Comparison of ENCODE assay signal across 12 cellular contexts in the genomic region with DNA sequence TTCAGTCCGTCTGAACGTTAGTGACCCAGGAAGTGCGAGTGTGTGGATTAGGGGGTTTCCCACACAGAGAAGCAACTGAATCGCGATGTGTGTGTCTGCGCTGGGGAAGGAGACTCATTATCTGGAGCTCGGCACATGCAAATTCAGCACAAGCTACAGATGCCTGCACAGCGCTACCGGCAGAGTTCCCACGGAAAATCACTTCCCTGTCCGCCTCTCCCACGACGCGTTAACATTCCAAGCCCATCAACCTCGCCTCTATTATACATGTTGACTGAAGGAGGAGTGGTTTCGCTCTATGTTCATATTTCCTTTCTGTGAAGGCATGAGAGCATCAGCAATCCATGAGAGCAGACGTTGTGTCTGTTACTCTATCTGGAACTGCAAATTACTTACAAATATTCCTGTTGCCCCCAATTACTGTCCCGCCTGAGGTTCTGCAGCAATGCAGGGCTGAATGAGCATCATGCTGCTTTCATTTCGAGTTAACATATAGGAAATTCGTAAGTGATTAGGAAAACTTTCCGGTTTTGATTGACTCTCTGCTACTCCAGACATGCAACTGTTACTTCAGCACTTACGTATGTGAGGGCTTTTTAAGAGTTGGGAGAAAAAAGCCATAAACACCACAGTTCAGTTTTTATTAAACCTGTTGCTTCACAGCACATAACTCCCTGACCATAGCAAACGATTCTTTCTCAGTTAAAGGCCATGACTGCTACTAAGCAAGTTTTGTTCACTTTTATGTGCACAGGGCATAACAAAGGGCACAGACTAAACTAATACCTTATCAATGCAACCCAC. TPM values are rescaled to one million over a fixed set of nuclear protein-coding genes. Genes with fewer than 3 reads are reported as not detected.
DNase-seq lines count a peak whose midpoint lies in the region; ATAC-seq and TF ChIP-seq lines count a peak whose summit lies in the region.
"Had no signal": no experiment of that assay in that cellular context is flagged by ENCODE, and none has a peak within 500 bp of the region (broad histone marks: within the 10 kb centered on the region; RNA-seq: fewer than 3 reads in every experiment).

No MANE protein-coding gene starts in this region.

- peak overlapping the region; percentile 7; the same call in 1 of the 2 replicates for H3K9ac ChIP-seq in GM23248
- peak overlapping the region in 1 of 2 donors; percentile 36 for H3K9ac ChIP-seq in stomach smooth muscle (ENCODE audit: low read length in 2 of 2)

- ATAC-seq in left colon (peak; percentile 93), HG02840 (IDR thresholded peaks at IDR 0.05; ENCODE audit: low FRiP score, unreplicated experiment) (no peak), GM18502 (IDR thresholded peaks at IDR 0.05; ENCODE audit: poor library complexity, unreplicated experiment) (no peak)
- ATAC-seq: gastroesophageal sphincter had no signal

- H2AFZ ChIP-seq in GM23248 = peak overlapping the region; percentile 64

- H3K4me2 ChIP-seq in GM23248 (ENCODE audit: unreplicated experiment) = peak overlapping the region; percentile 67

- no peaks in the 10 kb centered on the region for H3K4me1 ChIP-seq in GM23248 (ENCODE audit: insufficient read depth)
- no peaks in the 10 kb centered on the region for H3K4me1 ChIP-seq in stomach smooth muscle (ENCODE audit: control insufficient read depth, insufficient read depth, low read length)

- no peaks in the 10 kb centered on the region for H4K20me1 ChIP-seq in GM23248 (ENCODE audit: insufficient read depth)

- no peaks in the 10 kb centered on the region for H3F3A ChIP-seq in GM23248 (ENCODE audit: insufficient read depth)

- H3K27me3 ChIP-seq in GM23248 (replicated peaks; ENCODE audit: insufficient read depth) (no peaks in the 10 kb centered on the region), stomach smooth muscle (ENCODE audit: control insufficient read depth in 1 of 2, insufficient read depth in 2 of 2, low read length in 2 of 2) (peaks cover 2 to 3% of the 10 kb centered on the region in 2 donors)
- H3K27me3 ChIP-seq: neutrophil had no signal

- TF ChIP-seq CTCF in cardiac fibroblast (IDR thresholded peaks at IDR 0.05; ENCODE audit: low read depth, low read length) = no peak

- H3K27ac ChIP-seq in GM23248 (no peak overlapping the region), stomach smooth muscle (ENCODE audit: low read length) (no peak overlapping the region)
- H3K27ac ChIP-seq: gastroesophageal sphincter, neutrophil, WERI-Rb-1 had no signal

- in situ Hi-C loops in GM23248 (cut with MboI) = loop anchor here (10.0 kb wide), 1 partner anchor 96 kb away; no protein-coding TSS in a partner anchor

- intact Hi-C loops in left colon (cut with DNase I, micrococcal nuclease) = no loop called here

- peak overlapping the region; percentile 51 for H3K4me3 ChIP-seq in GM23248
- H3K4me3 ChIP-seq in cardiac fibroblast (replicated peaks in 1 of 2; ENCODE audit: low read depth in 2 of 2, low read length in 2 of 2) = peak overlapping the region; percentile 5 to 44
- peak overlapping the region; percentile 56 to 63 for H3K4me3 ChIP-seq in stomach smooth muscle (ENCODE audit: low read length in 2 of 2)

- H3K36me3 ChIP-seq in GM23248 (ENCODE audit: low read depth) (no peaks in the 10 kb centered on the region), stomach smooth muscle (ENCODE audit: control insufficient read depth in 2 of 2, insufficient read depth in 2 of 2, low read length in 2 of 2) (no peaks in the 10 kb centered on the region)
- H3K36me3 ChIP-seq: gastroesophageal sphincter, neutrophil, WERI-Rb-1 had no signal

- no peaks in the 10 kb centered on the region for H3K9me3 ChIP-seq in GM23248 (ENCODE audit: low read depth)
- no peaks in the 10 kb centered on the region for H3K9me3 ChIP-seq in stomach smooth muscle (ENCODE audit: control insufficient read depth in 2 of 2, low read length in 2 of 2)
- H3K9me3 ChIP-seq: gastroesophageal sphincter, neutrophil had no signal

- no peaks in the 10 kb centered on the region for H3K79me2 ChIP-seq in GM23248 (ENCODE audit: insufficient read depth)

- WGBS in GM23248 (ENCODE audit: low coverage in 1 of 2, low lambda C conversion rate in 2 of 2, missing lambda C conversion rate in 2 of 2), 2 experiments = 9 to 10% methylated on average over 23 of the region's 23 CpGs

- H3K9me2 ChIP-seq in GM23248 (ENCODE audit: insufficient read depth) = no peaks in the 10 kb centered on the region

- DNase-seq in GM23248 (peak; percentile 59), cardiac fibroblast (ENCODE audit: low read depth in 2 of 2) (peak; percentile 67 to 73), left colon (peak; percentile 62 to 84), NOMO-1 treated with dmso at 0.1 percent for 144 hours (lab: John Stamatoyannopoulos, UW; ENCODE audit: unreplicated experiment) (no peak), activated gamma-delta T cell treated with Interleukin-2 at 50 U/mL for 16 hours (no peak)
- DNase-seq: GDM1, WERI-Rb-1 had no signal

RNA-seq across cellular contexts. Expression of gene MTNR1A, which starts 15.0 kb away (rescaled TPM):
- total RNA-seq in GM23248 (2014; rRNA removed; shearing (Covaris generic)) = not detected in 2 replicates
- not detected in 2 replicates for polyA plus RNA-seq in GM23248 (2016; fragmentation: Nextera tagmentation; extraction: Ambion mirVana)
- total RNA-seq in left colon = 1 to 10 TPM; 3.3 to 5.8 TPM
- total RNA-seq: gastroesophageal sphincter had no signal

Comparison
In these comparisons a context has a peak if more than half of its experiments do, and no peak if none do; other contexts are left out.
1. DNase-seq: peak in GM23248 (single experiment), cardiac fibroblast (2 of 2) and left colon (2 of 2); none in NOMO-1 treated with dmso at 0.1 percent for 144 hours (single experiment) and activated gamma-delta T cell treated with Interleukin-2 at 50 U/mL for 16 hours (single experiment).
2. Peak in every context shown above with its lines, with median percentiles within 50 percentile points of each other: H3K4me3 ChIP-seq.